Comparison of ENCODE assay signal across 12 cellular contexts in the genomic region with DNA sequence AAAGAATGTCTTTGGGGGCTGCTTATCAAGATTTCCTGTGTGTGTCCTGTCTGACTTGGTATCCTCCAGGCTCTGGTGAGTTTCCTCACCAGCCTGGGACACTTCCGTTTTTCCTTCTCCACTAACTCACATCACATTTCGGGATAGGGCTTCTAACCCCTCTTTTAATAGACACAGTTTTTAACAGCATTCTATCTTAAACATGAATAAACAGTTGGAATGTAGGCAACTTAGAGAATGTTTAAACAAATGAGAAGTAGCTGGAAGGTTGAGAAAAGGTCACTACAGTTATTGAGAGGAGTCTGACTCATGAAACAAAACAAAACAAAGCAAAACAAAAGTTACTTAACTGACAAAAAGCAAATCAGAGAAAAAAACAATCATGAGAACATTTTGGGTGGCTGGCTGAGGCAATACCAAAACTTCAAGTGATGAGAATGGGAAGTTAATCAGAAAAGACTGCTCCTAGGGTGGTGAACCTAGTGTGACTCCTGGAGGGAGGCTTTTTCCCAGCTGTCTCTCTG.
DNase-seq lines count a peak whose midpoint lies in the region; ATAC-seq, FAIRE-seq and TF ChIP-seq lines count a peak whose summit lies in the region.
"Had no signal": no experiment of that assay in that cellular context is flagged by ENCODE, and none has a peak within 500 bp of the region (broad histone marks: within the 10 kb centered on the region; RNA-seq: fewer than 3 reads in every experiment).

No MANE protein-coding gene starts in this region.

- FAIRE-seq in HepG2 (lab: Jason Lieb, UNC) (no peak), kidney (lab: Jason Lieb, UNC) (peak; percentile 76)

- no peak for TF ChIP-seq RAD21 in HepG2 (CRISPR knock-in tag; IDR thresholded peaks at IDR 0.05)

- no peaks in the 10 kb centered on the region for H3K36me3 ChIP-seq in right lobe of liver
- H3K36me3 ChIP-seq in HepG2 (replicated peaks in 1 of 2; ENCODE audit: control insufficient read depth in 1 of 2, insufficient read depth in 2 of 2, low read length in 2 of 2), result no peaks in the 10 kb centered on the region
- H3K36me3 ChIP-seq in adipocyte (ENCODE audit: control insufficient read depth, insufficient read depth, low read length, severe bottlenecking), result no peaks in the 10 kb centered on the region
- no peaks in the 10 kb centered on the region for H3K36me3 ChIP-seq in kidney (ENCODE audit: control insufficient read depth in 1 of 2, insufficient read depth in 2 of 2, low read length in 2 of 2)

- H3K27me3 ChIP-seq in right lobe of liver (no peaks in the 10 kb centered on the region), HepG2 (ENCODE audit: control insufficient read depth in 1 of 2, insufficient read depth in 2 of 2, low read length in 2 of 2) (no peaks in the 10 kb centered on the region), adipocyte (replicated peaks; ENCODE audit: control insufficient read depth, insufficient read depth, low read length) (no peaks in the 10 kb centered on the region)

- no peak overlapping the region for H3K4me3 ChIP-seq in right lobe of liver
- H3K4me3 ChIP-seq in HepG2 (replicated peaks in 1 of 3; ENCODE audit: insufficient read depth in 1 of 3, low read depth in 2 of 3, low read length in 3 of 3), result no peak overlapping the region
- H3K4me3 ChIP-seq in adipocyte (ENCODE audit: low read length), result peak overlapping the region; percentile 44
- H3K4me3 ChIP-seq in kidney (ENCODE audit: low read length in 2 of 2), result peak overlapping the region in 1 of 2 donors; percentile 33

- in situ Hi-C loops in HepG2 (cut with HindIII; ENCODE audit: extremely low pct_ligation_motif_present, low pct_unique_long_range_greater_than_20kb) (no loop called here), GM13976 (cut with MboI; ENCODE audit: low sequenced_read_pairs, unreplicated experiment) (no loop called here)

- POLR2A ChIA-PET in HepG2 (lab: Yijun Ruan, JAX), result no interaction called here

- CTCF ChIA-PET in HepG2 (lab: Yijun Ruan, JAX; ENCODE audit: low intra/inter-chr PET ratio, low total read pairs), result no interaction called here

- TF ChIP-seq EP300 in HepG2 (IDR thresholded peaks at IDR 0.05; ENCODE audit: low read depth in 2 of 2, low read length in 2 of 2) (no peak), HepG2 (CRISPR knock-in tag; IDR thresholded peaks at IDR 0.05; ENCODE audit: borderline replicate concordance) (no peak)

- H3K9me3 ChIP-seq in right lobe of liver (no peaks in the 10 kb centered on the region), HepG2 (ENCODE audit: low read length) (no peaks in the 10 kb centered on the region), adipocyte (ENCODE audit: control insufficient read depth, low read length) (no peaks in the 10 kb centered on the region), kidney (ENCODE audit: control insufficient read depth in 1 of 2, low read length in 2 of 2) (no peaks in the 10 kb centered on the region)

- H3K27ac ChIP-seq in right lobe of liver (no peak overlapping the region), HepG2 (ENCODE audit: extremely low read length, insufficient read depth, low read length) (no peak overlapping the region), kidney (ENCODE audit: low read depth in 2 of 2, low read length in 2 of 2) (no peak overlapping the region)

- H3K4me1 ChIP-seq in right lobe of liver (no peaks in the 10 kb centered on the region), HepG2 (ENCODE audit: insufficient read depth, low read length) (no peaks in the 10 kb centered on the region), adipocyte (ENCODE audit: control insufficient read depth, insufficient read depth, low read length) (peaks cover 35% of the 10 kb centered on the region), kidney (ENCODE audit: control insufficient read depth in 1 of 2, insufficient read depth in 1 of 2, low read depth in 1 of 2, low read length in 2 of 2) (peaks cover 2 to 10% of the 10 kb centered on the region in 2 donors)

- no peaks in the 10 kb centered on the region for H4K20me1 ChIP-seq in HepG2 (ENCODE audit: insufficient read depth, low read length)

- H2AFZ ChIP-seq in HepG2 (ENCODE audit: low read length), result no peak overlapping the region

- intact Hi-C loops in right lobe of liver (cut with DNase I) (no loop called here), HepG2 (cut with micrococcal nuclease; ENCODE audit: unreplicated experiment) (no loop called here), kidney (cut with DNase I) (no loop called here)

- ATAC-seq in right lobe of liver, result peak; percentile 18 to 52 (median 40)
- no peak for ATAC-seq in HepG2
- no peak for ATAC-seq in HG03571 (IDR thresholded peaks at IDR 0.05; ENCODE audit: unreplicated experiment)
- ATAC-seq in GM18858 (IDR thresholded peaks at IDR 0.05; ENCODE audit: unreplicated experiment), result no peak
- ATAC-seq: CD8-positive, alpha-beta T cell had no signal

- no TSS peak for BruUV-seq in HepG2 (replicated peaks; lab: Mats Ljungman, UMichigan)

- no peak for TF ChIP-seq CTCF in right lobe of liver (IDR thresholded peaks at IDR 0.05)
- no peak for TF ChIP-seq CTCF in HepG2 (CRISPR knock-in tag; IDR thresholded peaks at IDR 0.05)
- no peak for TF ChIP-seq CTCF in kidney (IDR thresholded peaks at IDR 0.05; ENCODE audit: borderline replicate concordance, extremely low read depth, insufficient read depth)
- TF ChIP-seq CTCF in GM13976 (IDR thresholded peaks at IDR 0.05; ENCODE audit: borderline replicate concordance, control extremely low read depth, extremely low read depth, insufficient read depth, missing control alignments), result no peak

- H3K4me2 ChIP-seq in HepG2 (ENCODE audit: low read depth, low read length), result no peak overlapping the region

- WGBS in right lobe of liver (ENCODE audit: insufficient coverage, low coverage, low lambda C conversion rate, missing lambda C conversion rate), result 43% methylated on average over 2 of the region's 2 CpGs
- 33% methylated on average over 2 of the region's 2 CpGs for WGBS in HepG2 (ENCODE audit: low lambda C conversion rate)

- no peaks in the 10 kb centered on the region for H3K79me2 ChIP-seq in HepG2 (ENCODE audit: insufficient read depth, low read length)

- no peak overlapping the region for H3K9ac ChIP-seq in HepG2 (ENCODE audit: insufficient read depth, low read depth, low read length)
- peak overlapping the region; percentile 30 for H3K9ac ChIP-seq in adipocyte (ENCODE audit: low read length)
- no peak overlapping the region for H3K9ac ChIP-seq in kidney (ENCODE audit: low read length in 2 of 2)

- DNase-seq in right lobe of liver (no peak), HepG2 (ENCODE audit: low spot score) (no peak), adipocyte (ENCODE audit: low read depth) (peak; percentile 87), kidney (no peak), GM13976 (ENCODE audit: low spot score) (no peak)
- no peak for DNase-seq in activated CD4-positive, alpha-beta T cell treated with anti-CD3 and anti-CD28 coated beads for 4 hours
- DNase-seq: activated naive CD4-positive, alpha-beta T cell treated with Interleukin-2 at 50 U/mL for 16 hours; CD8-positive, alpha-beta T cell; Karpas-422; SHP77 had no signal

- TF ChIP-seq POLR2A in right lobe of liver (IDR thresholded peaks at IDR 0.05), result no peak
- TF ChIP-seq POLR2A in HepG2 (IDR thresholded peaks at IDR 0.05; ENCODE audit: insufficient read depth in 1 of 2, low read depth in 2 of 2, low read length in 2 of 2), result no peak

TF ChIP-seq in HepG2, 621 proteins besides CTCF, POLR2A, EP300 and RAD21 (continues in another document):
- TF ChIP-seq, protein P1, sequence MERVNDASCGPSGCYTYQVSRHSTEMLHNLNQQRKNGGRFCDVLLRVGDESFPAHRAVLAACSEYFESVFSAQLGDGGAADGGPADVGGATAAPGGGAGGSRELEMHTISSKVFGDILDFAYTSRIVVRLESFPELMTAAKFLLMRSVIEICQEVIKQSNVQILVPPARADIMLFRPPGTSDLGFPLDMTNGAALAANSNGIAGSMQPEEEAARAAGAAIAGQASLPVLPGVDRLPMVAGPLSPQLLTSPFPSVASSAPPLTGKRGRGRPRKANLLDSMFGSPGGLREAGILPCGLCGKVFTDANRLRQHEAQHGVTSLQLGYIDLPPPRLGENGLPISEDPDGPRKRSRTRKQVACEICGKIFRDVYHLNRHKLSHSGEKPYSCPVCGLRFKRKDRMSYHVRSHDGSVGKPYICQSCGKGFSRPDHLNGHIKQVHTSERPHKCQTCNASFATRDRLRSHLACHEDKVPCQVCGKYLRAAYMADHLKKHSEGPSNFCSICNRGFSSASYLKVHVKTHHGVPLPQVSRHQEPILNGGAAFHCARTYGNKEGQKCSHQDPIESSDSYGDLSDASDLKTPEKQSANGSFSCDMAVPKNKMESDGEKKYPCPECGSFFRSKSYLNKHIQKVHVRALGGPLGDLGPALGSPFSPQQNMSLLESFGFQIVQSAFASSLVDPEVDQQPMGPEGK (CRISPR knock-in tag; IDR thresholded peaks at IDR 0.05), result no peak
- TF ChIP-seq, protein P2, sequence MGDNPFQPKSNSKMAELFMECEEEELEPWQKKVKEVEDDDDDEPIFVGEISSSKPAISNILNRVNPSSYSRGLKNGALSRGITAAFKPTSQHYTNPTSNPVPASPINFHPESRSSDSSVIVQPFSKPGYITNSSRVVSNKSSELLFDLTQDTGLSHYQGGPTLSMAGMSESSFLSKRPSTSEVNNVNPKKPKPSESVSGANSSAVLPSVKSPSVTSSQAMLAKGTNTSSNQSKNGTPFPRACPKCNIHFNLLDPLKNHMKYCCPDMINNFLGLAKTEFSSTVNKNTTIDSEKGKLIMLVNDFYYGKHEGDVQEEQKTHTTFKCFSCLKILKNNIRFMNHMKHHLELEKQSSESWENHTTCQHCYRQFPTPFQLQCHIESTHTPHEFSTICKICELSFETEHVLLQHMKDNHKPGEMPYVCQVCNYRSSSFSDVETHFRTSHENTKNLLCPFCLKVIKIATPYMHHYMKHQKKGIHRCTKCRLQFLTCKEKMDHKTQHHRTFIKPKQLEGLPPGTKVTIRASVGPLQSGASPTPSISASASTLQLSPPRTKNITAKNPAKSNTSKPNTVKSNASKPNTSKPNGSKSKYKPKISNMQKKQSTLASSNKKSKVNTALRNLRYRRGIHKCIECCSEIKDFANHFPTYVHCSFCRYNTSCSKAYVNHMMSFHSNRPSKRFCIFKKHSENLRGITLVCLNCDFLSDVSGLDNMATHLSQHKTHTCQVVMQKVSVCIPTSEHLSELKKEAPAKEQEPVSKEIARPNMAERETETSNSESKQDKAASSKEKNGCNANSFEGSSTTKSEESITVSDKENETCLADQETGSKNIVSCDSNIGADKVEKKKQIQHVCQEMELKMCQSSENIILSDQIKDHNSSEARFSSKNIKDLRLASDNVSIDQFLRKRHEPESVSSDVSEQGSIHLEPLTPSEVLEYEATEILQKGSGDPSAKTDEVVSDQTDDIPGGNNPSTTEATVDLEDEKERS (CRISPR knock-in tag; IDR thresholded peaks at IDR 0.05), result no peak
- TF ChIP-seq RARG (CRISPR knock-in tag; IDR thresholded peaks at IDR 0.05; ENCODE audit: low read depth) (no peak), ADNP (CRISPR knock-in tag; IDR thresholded peaks at IDR 0.05) (no peak)
- TF ChIP-seq, protein P3, sequence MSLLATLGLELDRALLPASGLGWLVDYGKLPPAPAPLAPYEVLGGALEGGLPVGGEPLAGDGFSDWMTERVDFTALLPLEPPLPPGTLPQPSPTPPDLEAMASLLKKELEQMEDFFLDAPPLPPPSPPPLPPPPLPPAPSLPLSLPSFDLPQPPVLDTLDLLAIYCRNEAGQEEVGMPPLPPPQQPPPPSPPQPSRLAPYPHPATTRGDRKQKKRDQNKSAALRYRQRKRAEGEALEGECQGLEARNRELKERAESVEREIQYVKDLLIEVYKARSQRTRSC (CRISPR knock-in tag; IDR thresholded peaks at IDR 0.05; ENCODE audit: low read depth), result no peak

Comparison
In these comparisons a context has a peak if more than half of its experiments do, and no peak if none do; other contexts are left out.
1. ATAC-seq: peak in right lobe of liver (4 of 4); none in HepG2 (single experiment), HG03571 (single experiment) and GM18858 (single experiment).